17 cellular contexts compared by ENCODE assay signal in genomic region chr11:94871491-94872185, GRCh38.
DNase-seq lines count a peak whose midpoint lies in the region; TF ChIP-seq lines count a peak whose summit lies in the region.
"Had no signal": no experiment of that assay in that cellular context is flagged by ENCODE, and none has a peak within 500 bp of the region (broad histone marks: within the 10 kb centered on the region; RNA-seq: fewer than 3 reads in every experiment).

No MANE protein-coding gene starts in this region.

- H3K4me3 ChIP-seq in coronary artery (no peak overlapping the region), esophagus muscularis mucosa (no peak overlapping the region)
- H3K4me3 ChIP-seq: GM12878, GM23248 had no signal

- no peaks in the 10 kb centered on the region for H3K9me3 ChIP-seq in esophagus muscularis mucosa
- H3K9me3 ChIP-seq: Caco-2 had no signal

- TF ChIP-seq EP300 in esophagus muscularis mucosa (IDR thresholded peaks at IDR 0.05): no peak

- no peaks in the 10 kb centered on the region for H3K9me3 Mint-ChIP-seq in neural crest cell
- H3K9me3 Mint-ChIP-seq: CD8-positive, alpha-beta T cell had no signal

- DNase-seq in coronary artery (ENCODE audit: low spot score) (peak; percentile 29), esophagus muscularis mucosa (ENCODE audit: extremely low spot score) (peak; percentile 79), neural crest cell (ENCODE audit: low read depth, low spot score) (no peak), G401 (ENCODE audit: low spot score) (no peak), C1 segment of cervical spinal cord (lab: John Stamatoyannopoulos, UW) (no peak)
- DNase-seq in stimulated activated naive CD4-positive, alpha-beta T cell treated with Interleukin-2 at 50 U/mL for 16 hours (lab: John Stamatoyannopoulos, UW): no peak
- DNase-seq: Caco-2; CD4-positive, CD25-positive, alpha-beta regulatory T cell; CD8-positive, alpha-beta T cell; DMS153; DND-41; GDM1; GM23248; H7; HCEC 1CT had no signal

- intact Hi-C loops in esophagus muscularis mucosa (cut with DNase I): loop anchor here (10.0 kb wide), 1 partner anchor 97 kb away; no protein-coding TSS in a partner anchor

- H3K27ac ChIP-seq in coronary artery: no peak overlapping the region
- no peak overlapping the region for H3K27ac ChIP-seq in esophagus muscularis mucosa (replicated peaks in 1 of 4)
- H3K27ac ChIP-seq: C4-2B, GM23248 had no signal

- TF ChIP-seq CTCF in coronary artery (IDR thresholded peaks at IDR 0.05): no peak
- no peak for TF ChIP-seq CTCF in esophagus muscularis mucosa (IDR thresholded peaks at IDR 0.05)
- no peak for TF ChIP-seq CTCF in neural crest cell (conservative IDR thresholded peaks at IDR 0.05)

- TF ChIP-seq POLR2A in esophagus muscularis mucosa (IDR thresholded peaks at IDR 0.05; ENCODE audit: low read depth): no peak

- peaks cover 52 to 96% (median 74%) of the 10 kb centered on the region in 4 donors for H3K36me3 ChIP-seq in esophagus muscularis mucosa

- H3K36me3 Mint-ChIP-seq in neural crest cell (ENCODE audit: low read depth): peaks cover 11% of the 10 kb centered on the region
- H3K36me3 Mint-ChIP-seq: CD4-positive, CD25-positive, alpha-beta regulatory T cell; CD8-positive, alpha-beta T cell had no signal

- H3K27me3 ChIP-seq in esophagus muscularis mucosa: no peaks in the 10 kb centered on the region

- peak overlapping the region; percentile 8 for H3K27ac Mint-ChIP-seq in neural crest cell (ENCODE audit: unreplicated experiment)
- H3K27ac Mint-ChIP-seq: CD4-positive, CD25-positive, alpha-beta regulatory T cell; CD8-positive, alpha-beta T cell had no signal

- H3K4me1 ChIP-seq in esophagus muscularis mucosa: peaks cover 9 to 43% (median 38%) of the 10 kb centered on the region in 4 donors

- H3K4me3 Mint-ChIP-seq in neural crest cell: no peak overlapping the region
- H3K4me3 Mint-ChIP-seq: CD4-positive, CD25-positive, alpha-beta regulatory T cell; CD8-positive, alpha-beta T cell had no signal

- 87% methylated on average over 15 of the region's 15 CpGs for WGBS in esophagus muscularis mucosa

- in situ Hi-C loops in G401 (cut with HindIII; ENCODE audit: low sequenced_read_pairs): no loop called here

- no peaks in the 10 kb centered on the region for H3K27me3 Mint-ChIP-seq in neural crest cell (ENCODE audit: low read depth)

- H3K4me1 Mint-ChIP-seq in neural crest cell: peaks cover 10% of the 10 kb centered on the region

Comparison
In these comparisons a context has a peak if more than half of its experiments do, and no peak if none do; other contexts are left out.
1. DNase-seq: peak in coronary artery (single experiment) and esophagus muscularis mucosa (single experiment); none in neural crest cell (single experiment), G401 (single experiment), stimulated activated naive CD4-positive, alpha-beta T cell treated with Interleukin-2 at 50 U/mL for 16 hours (single experiment) and C1 segment of cervical spinal cord (0 of 14).